Comparison of ENCODE assay signal across 27 cellular contexts in genomic region chr16:22955461-22956145, GRCh38.
"Had no signal": no experiment of that assay in that cellular context is flagged by ENCODE, and none has a peak within 500 bp of the region (broad histone marks: within the 10 kb centered on the region; RNA-seq: fewer than 3 reads in every experiment).

No MANE protein-coding gene starts in this region.

- H3K27ac ChIP-seq: ascending aorta, body of pancreas, Peyer's patch, RWPE1, SJCRH30 had no signal

- H3K27ac Mint-ChIP-seq: activated B cell treated with CpG ODN at 0.5 μM for 24 hours; activated CD4-positive, alpha-beta T cell treated with anti-CD3 and anti-CD28 coated beads, Interleukin-2, amount 10 ng/mL, durations not matched to agents 24 days and 14 days; activated CD8-positive, alpha-beta memory T cell treated with anti-CD3 and anti-CD28 coated beads, Interleukin-2, amount 10 ng/mL, durations not matched to agents 7 days and 5 days; activated naive CD4-positive, alpha-beta T cell treated with anti-CD3 and anti-CD28 coated beads, Interleukin-2, amount 50 U/mL, for 72 hours; activated naive CD8-positive, alpha-beta T cell treated with anti-CD3 and anti-CD28 coated beads, Interleukin-2, amount 50 U/mL, for 24 hours; T-helper 17 cell had no signal

- ATAC-seq: activated CD8-positive, alpha-beta memory T cell treated with anti-CD3 and anti-CD28 coated beads, Interleukin-2, amount 10 ng/mL, durations not matched to agents 7 days and 5 days; activated naive CD4-positive, alpha-beta T cell treated with anti-CD3 and anti-CD28 coated beads, Interleukin-2, amount 50 U/mL, for 72 hours; activated naive CD8-positive, alpha-beta T cell treated with anti-CD3 and anti-CD28 coated beads, Interleukin-2, amount 50 U/mL, for 24 hours; activated T-cell treated with anti-CD3 and anti-CD28 coated beads, Interleukin-2, amount 50 U/mL, for 4 hours; body of pancreas; K562; T-helper 17 cell had no signal

- H3K4me3 ChIP-seq: ascending aorta, body of pancreas, K562, Peyer's patch, SJCRH30 had no signal

- DNase-seq: activated B cell treated with CpG ODN at 0.5 μM for 24 hours; activated CD4-positive, alpha-beta T cell treated with anti-CD3 and anti-CD28 coated beads for 1 hour; activated CD4-positive, alpha-beta T cell treated with anti-CD3 and anti-CD28 coated beads, Interleukin-2, amount 10 ng/mL, durations not matched to agents 24 days and 14 days; activated CD4-positive, alpha-beta T cell treated with anti-CD3 and anti-CD28 coated beads, Interleukin-2, amount 50 U/mL, for 48 hours; activated CD8-positive, alpha-beta memory T cell treated with anti-CD3 and anti-CD28 coated beads, Interleukin-2, amount 10 ng/mL, durations not matched to agents 7 days and 5 days; activated effector memory CD4-positive, alpha-beta T cell treated with anti-CD3 and anti-CD28 coated beads, Interleukin-2, amount 50 U/mL, for 16 hours; activated naive CD4-positive, alpha-beta T cell treated with Interleukin-2 at 50 U/mL for 16 hours; activated naive CD8-positive, alpha-beta T cell treated with anti-CD3 and anti-CD28 coated beads, Interleukin-2, amount 50 U/mL, for 24 hours; activated T-cell treated with anti-CD3 and anti-CD28 coated beads, Interleukin-2, amount 50 U/mL, for 4 hours; amniotic stem cell; body of pancreas; Karpas-422; MM.1S; NCI-H1417; NCI-H2029; NCI-H446; NCI-H524; Peyer's patch; Right ventricle myocardium superior; SJCRH30; T-helper 17 cell; T-helper 9 cell had no signal

- H3K36me3 ChIP-seq: ascending aorta, Peyer's patch, SJCRH30 had no signal

- H3K9me3 Mint-ChIP-seq: activated B cell treated with CpG ODN at 0.5 μM for 24 hours; activated CD4-positive, alpha-beta T cell treated with anti-CD3 and anti-CD28 coated beads, Interleukin-2, amount 10 ng/mL, durations not matched to agents 24 days and 14 days; activated naive CD4-positive, alpha-beta T cell treated with anti-CD3 and anti-CD28 coated beads, Interleukin-2, amount 50 U/mL, for 72 hours; activated naive CD8-positive, alpha-beta T cell treated with anti-CD3 and anti-CD28 coated beads, Interleukin-2, amount 50 U/mL, for 24 hours; activated T-cell treated with anti-CD3 and anti-CD28 coated beads, Interleukin-2, amount 50 U/mL, for 4 hours; central memory CD8-positive, alpha-beta T cell had no signal

- H3K4me1 Mint-ChIP-seq: activated B cell treated with CpG ODN at 0.5 μM for 24 hours; activated CD4-positive, alpha-beta T cell treated with anti-CD3 and anti-CD28 coated beads, Interleukin-2, amount 10 ng/mL, durations not matched to agents 24 days and 14 days; activated CD8-positive, alpha-beta memory T cell treated with anti-CD3 and anti-CD28 coated beads, Interleukin-2, amount 10 ng/mL, durations not matched to agents 7 days and 5 days; activated naive CD8-positive, alpha-beta T cell treated with anti-CD3 and anti-CD28 coated beads, Interleukin-2, amount 50 U/mL, for 24 hours; central memory CD8-positive, alpha-beta T cell had no signal

- H3K4me1 ChIP-seq: ascending aorta, body of pancreas, Peyer's patch, SJCRH30 had no signal

- H3K4me3 Mint-ChIP-seq: activated B cell treated with CpG ODN at 0.5 μM for 24 hours; activated CD4-positive, alpha-beta T cell treated with anti-CD3 and anti-CD28 coated beads, Interleukin-2, amount 10 ng/mL, durations not matched to agents 24 days and 14 days; activated CD8-positive, alpha-beta memory T cell treated with anti-CD3 and anti-CD28 coated beads, Interleukin-2, amount 10 ng/mL, durations not matched to agents 7 days and 5 days; activated naive CD8-positive, alpha-beta T cell treated with anti-CD3 and anti-CD28 coated beads, Interleukin-2, amount 50 U/mL, for 24 hours; activated T-cell treated with anti-CD3 and anti-CD28 coated beads, Interleukin-2, amount 50 U/mL, for 4 hours; central memory CD8-positive, alpha-beta T cell; T-helper 17 cell had no signal

- H3K9me3 ChIP-seq: ascending aorta, body of pancreas, Peyer's patch, SJCRH30 had no signal

- H3K36me3 Mint-ChIP-seq: activated CD8-positive, alpha-beta memory T cell treated with anti-CD3 and anti-CD28 coated beads, Interleukin-2, amount 10 ng/mL, durations not matched to agents 7 days and 5 days; activated naive CD4-positive, alpha-beta T cell treated with anti-CD3 and anti-CD28 coated beads, Interleukin-2, amount 50 U/mL, for 72 hours had no signal

- H3K27me3 ChIP-seq: ascending aorta, body of pancreas, Peyer's patch, SJCRH30 had no signal

- FAIRE-seq: K562 had no signal
